ENCODE assay signal across 1 cellular context in the genomic region with DNA sequence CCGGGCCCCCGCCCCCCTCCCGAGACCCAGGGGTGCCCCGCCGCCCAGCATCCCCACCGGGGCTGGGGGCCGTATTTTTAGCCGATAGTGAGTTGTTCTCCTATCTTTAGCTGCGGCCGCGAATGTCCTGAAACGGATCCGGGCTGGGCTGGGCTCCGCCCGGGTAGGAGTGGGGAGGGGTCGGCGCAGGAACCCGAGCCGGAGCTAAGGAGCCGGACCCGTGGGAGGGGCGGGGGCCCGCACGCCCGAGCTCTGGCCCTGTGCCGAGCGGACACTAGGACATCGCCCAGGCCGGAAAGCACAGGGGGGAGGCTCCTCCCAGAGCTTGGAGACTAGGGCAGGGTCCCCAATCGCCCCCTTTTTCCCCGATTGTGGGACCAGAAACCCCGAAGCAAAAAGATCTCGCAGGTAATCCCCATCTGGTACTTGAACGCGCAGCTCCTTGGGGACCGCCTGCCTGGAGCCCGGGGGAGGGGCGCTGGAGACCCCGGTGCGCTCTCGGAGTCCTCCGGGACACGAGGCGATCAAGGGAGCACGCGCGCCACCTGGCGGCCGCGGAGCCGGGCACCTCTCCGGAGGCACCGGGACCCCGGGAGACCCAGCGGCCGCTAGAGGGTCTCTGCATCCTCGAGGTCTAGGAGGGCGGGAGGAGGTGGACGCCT.
TF ChIP-seq lines count a peak whose summit lies in the region.

No MANE protein-coding gene starts in this region.

TF ChIP-seq in K562, 482 proteins besides CTCF, POLR2A, EP300 and RAD21 (continued from another document and continues in another):
- no peak for TF ChIP-seq SP2 (IDR thresholded peaks at IDR 0.05; ENCODE audit: extremely low read depth, low read depth, low read length, poor library complexity, severe bottlenecking)
- TF ChIP-seq, protein P1, sequence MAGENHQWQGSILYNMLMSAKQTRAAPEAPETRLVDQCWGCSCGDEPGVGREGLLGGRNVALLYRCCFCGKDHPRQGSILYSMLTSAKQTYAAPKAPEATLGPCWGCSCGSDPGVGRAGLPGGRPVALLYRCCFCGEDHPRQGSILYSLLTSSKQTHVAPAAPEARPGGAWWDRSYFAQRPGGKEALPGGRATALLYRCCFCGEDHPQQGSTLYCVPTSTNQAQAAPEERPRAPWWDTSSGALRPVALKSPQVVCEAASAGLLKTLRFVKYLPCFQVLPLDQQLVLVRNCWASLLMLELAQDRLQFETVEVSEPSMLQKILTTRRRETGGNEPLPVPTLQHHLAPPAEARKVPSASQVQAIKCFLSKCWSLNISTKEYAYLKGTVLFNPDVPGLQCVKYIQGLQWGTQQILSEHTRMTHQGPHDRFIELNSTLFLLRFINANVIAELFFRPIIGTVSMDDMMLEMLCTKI (IDR thresholded peaks at IDR 0.05; ENCODE audit: partially characterized antibody) = no peak
- TF ChIP-seq ZFX (CRISPR knock-in tag; IDR thresholded peaks at IDR 0.05) = peak; percentile 52
- TF ChIP-seq RREB1 (CRISPR knock-in tag; IDR thresholded peaks at IDR 0.05) = no peak
- TF ChIP-seq SUPT5H (IDR thresholded peaks at IDR 0.05) = no peak
- no peak for TF ChIP-seq E2F4 (CRISPR knock-in tag; IDR thresholded peaks at IDR 0.05; ENCODE audit: low read depth)
- TF ChIP-seq ESRRA (IDR thresholded peaks at IDR 0.05; ENCODE audit: borderline replicate concordance, low read depth) = no peak
- no peak for TF ChIP-seq TCF7 (IDR thresholded peaks at IDR 0.05; ENCODE audit: borderline replicate concordance)
- TF ChIP-seq NKRF (IDR thresholded peaks at IDR 0.05; ENCODE audit: borderline replicate concordance) = peak; percentile 70; the same call in 1 of the 2 replicates
- TF ChIP-seq TOE1 (IDR thresholded peaks at IDR 0.05; ENCODE audit: borderline replicate concordance) = peak; percentile 21; the same call in 1 of the 2 replicates
- TF ChIP-seq TOE1 (CRISPR knock-in tag; IDR thresholded peaks at IDR 0.05; ENCODE audit: borderline replicate concordance, low read depth) = no peak
- TF ChIP-seq, protein P2, sequence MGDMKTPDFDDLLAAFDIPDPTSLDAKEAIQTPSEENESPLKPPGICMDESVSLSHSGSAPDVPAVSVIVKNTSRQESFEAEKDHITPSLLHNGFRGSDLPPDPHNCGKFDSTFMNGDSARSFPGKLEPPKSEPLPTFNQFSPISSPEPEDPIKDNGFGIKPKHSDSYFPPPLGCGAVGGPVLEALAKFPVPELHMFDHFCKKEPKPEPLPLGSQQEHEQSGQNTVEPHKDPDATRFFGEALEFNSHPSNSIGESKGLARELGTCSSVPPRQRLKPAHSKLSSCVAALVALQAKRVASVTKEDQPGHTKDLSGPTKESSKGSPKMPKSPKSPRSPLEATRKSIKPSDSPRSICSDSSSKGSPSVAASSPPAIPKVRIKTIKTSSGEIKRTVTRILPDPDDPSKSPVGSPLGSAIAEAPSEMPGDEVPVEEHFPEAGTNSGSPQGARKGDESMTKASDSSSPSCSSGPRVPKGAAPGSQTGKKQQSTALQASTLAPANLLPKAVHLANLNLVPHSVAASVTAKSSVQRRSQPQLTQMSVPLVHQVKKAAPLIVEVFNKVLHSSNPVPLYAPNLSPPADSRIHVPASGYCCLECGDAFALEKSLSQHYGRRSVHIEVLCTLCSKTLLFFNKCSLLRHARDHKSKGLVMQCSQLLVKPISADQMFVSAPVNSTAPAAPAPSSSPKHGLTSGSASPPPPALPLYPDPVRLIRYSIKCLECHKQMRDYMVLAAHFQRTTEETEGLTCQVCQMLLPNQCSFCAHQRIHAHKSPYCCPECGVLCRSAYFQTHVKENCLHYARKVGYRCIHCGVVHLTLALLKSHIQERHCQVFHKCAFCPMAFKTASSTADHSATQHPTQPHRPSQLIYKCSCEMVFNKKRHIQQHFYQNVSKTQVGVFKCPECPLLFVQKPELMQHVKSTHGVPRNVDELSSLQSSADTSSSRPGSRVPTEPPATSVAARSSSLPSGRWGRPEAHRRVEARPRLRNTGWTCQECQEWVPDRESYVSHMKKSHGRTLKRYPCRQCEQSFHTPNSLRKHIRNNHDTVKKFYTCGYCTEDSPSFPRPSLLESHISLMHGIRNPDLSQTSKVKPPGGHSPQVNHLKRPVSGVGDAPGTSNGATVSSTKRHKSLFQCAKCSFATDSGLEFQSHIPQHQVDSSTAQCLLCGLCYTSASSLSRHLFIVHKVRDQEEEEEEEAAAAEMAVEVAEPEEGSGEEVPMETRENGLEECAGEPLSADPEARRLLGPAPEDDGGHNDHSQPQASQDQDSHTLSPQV (IDR thresholded peaks at IDR 0.05) = peak; percentile 70
- TF ChIP-seq RBFOX2 (IDR thresholded peaks at IDR 0.05; ENCODE audit: low read depth, low read length) = peak; percentile 52; the same call in 1 of the 2 replicates
- TF ChIP-seq ZNF318 (IDR thresholded peaks at IDR 0.05; ENCODE audit: borderline replicate concordance in 1 of 2, low read depth in 1 of 2) = no peak
- no peak for TF ChIP-seq NCOA1 (IDR thresholded peaks at IDR 0.05; ENCODE audit: low read depth)
- TF ChIP-seq, protein P3, sequence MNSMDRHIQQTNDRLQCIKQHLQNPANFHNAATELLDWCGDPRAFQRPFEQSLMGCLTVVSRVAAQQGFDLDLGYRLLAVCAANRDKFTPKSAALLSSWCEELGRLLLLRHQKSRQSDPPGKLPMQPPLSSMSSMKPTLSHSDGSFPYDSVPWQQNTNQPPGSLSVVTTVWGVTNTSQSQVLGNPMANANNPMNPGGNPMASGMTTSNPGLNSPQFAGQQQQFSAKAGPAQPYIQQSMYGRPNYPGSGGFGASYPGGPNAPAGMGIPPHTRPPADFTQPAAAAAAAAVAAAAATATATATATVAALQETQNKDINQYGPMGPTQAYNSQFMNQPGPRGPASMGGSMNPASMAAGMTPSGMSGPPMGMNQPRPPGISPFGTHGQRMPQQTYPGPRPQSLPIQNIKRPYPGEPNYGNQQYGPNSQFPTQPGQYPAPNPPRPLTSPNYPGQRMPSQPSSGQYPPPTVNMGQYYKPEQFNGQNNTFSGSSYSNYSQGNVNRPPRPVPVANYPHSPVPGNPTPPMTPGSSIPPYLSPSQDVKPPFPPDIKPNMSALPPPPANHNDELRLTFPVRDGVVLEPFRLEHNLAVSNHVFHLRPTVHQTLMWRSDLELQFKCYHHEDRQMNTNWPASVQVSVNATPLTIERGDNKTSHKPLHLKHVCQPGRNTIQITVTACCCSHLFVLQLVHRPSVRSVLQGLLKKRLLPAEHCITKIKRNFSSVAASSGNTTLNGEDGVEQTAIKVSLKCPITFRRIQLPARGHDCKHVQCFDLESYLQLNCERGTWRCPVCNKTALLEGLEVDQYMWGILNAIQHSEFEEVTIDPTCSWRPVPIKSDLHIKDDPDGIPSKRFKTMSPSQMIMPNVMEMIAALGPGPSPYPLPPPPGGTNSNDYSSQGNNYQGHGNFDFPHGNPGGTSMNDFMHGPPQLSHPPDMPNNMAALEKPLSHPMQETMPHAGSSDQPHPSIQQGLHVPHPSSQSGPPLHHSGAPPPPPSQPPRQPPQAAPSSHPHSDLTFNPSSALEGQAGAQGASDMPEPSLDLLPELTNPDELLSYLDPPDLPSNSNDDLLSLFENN (IDR thresholded peaks at IDR 0.05; ENCODE audit: low read depth in 2 of 2, low read length in 2 of 2) = no peak
